Comparison of ENCODE assay signal across 11 cellular contexts in the genomic region with DNA sequence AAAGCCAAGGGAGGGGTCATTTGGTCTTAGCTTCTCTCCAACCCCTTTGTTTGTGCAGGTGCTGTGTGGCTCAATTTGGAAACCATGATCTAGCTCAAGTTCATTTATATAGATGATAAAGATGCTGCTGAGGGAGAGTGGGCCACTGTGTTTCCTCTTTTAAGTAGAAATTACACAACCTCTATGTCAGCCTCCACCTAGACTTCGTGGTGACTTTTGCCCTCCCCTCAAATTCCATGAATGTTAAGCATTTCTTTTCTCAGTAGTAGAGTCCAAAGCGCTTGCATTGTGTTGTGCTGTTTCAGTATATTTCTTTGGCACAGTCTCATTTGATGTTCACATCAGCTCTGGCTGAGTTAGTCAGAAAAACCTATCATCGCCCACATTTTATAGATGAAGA.
A peak's percentile ranks its signal among the peaks of the same experiment; 100 is the strongest.
DNase-seq lines count a peak whose midpoint lies in the region; ATAC-seq and TF ChIP-seq lines count a peak whose summit lies in the region.
"Had no signal": no experiment of that assay in that cellular context is flagged by ENCODE, and none has a peak within 500 bp of the region (broad histone marks: within the 10 kb centered on the region; RNA-seq: fewer than 3 reads in every experiment).

No MANE protein-coding gene starts in this region.

- no peaks in the 10 kb centered on the region for H3K27me3 ChIP-seq in Caco-2 (replicated peaks; ENCODE audit: control insufficient read depth, insufficient read depth, low read length)

- no peak for ATAC-seq in HG03460 (IDR thresholded peaks at IDR 0.05; ENCODE audit: unreplicated experiment)

- no peak overlapping the region for H3K4me3 ChIP-seq in Caco-2 (ENCODE audit: low read depth, low read length)
- no peak overlapping the region for H3K4me3 ChIP-seq in fibroblast of pulmonary artery (replicated peaks; ENCODE audit: low read depth, low read length)
- H3K4me3 ChIP-seq in foreskin fibroblast (ENCODE audit: low read depth in 1 of 2, low read length in 2 of 2): no peak overlapping the region
- H3K4me3 ChIP-seq: thoracic aorta had no signal

- no peak for TF ChIP-seq CTCF in Caco-2 (IDR thresholded peaks at IDR 0.05; ENCODE audit: insufficient read depth in 1 of 2, low read depth in 1 of 2, low read length in 1 of 2, severe bottlenecking in 1 of 2, unreplicated experiment in 1 of 2)
- TF ChIP-seq CTCF in fibroblast of pulmonary artery (IDR thresholded peaks at IDR 0.05; ENCODE audit: low read length, missing control alignments): no peak
- no peak for TF ChIP-seq CTCF in foreskin fibroblast (IDR thresholded peaks at IDR 0.05; ENCODE audit: low read depth, low read length)

- peak; percentile 58 for DNase-seq in A172 (ENCODE audit: low spot score)
- DNase-seq in Caco-2: peak; percentile 57 to 62
- DNase-seq in OCI-M1 (lab: John Stamatoyannopoulos, UW): peak; percentile 36
- DNase-seq in fibroblast of pulmonary artery (ENCODE audit: low read depth): peak; percentile 77
- no peak for DNase-seq in foreskin fibroblast
- no peak for DNase-seq in NCI-H2227 (lab: John Stamatoyannopoulos, UW; ENCODE audit: unreplicated experiment)
- no peak for DNase-seq in Ammon's horn (ENCODE audit: low spot score)

- H3K27me3 Mint-ChIP-seq in Caco-2 (ENCODE audit: insufficient read depth, unreplicated experiment): no peaks in the 10 kb centered on the region

- H3K4me1 Mint-ChIP-seq in Caco-2 (ENCODE audit: low read depth, unreplicated experiment): peaks cover 15% of the 10 kb centered on the region

- POLR2A ChIA-PET in Caco-2 (lab: Charles Lee): interaction anchor here (0.5 kb wide), 1 partner anchor 452 kb away, joined by 3 read pairs; no protein-coding TSS in a partner anchor

- H3K4me1 ChIP-seq in Caco-2: peaks cover 28% of the 10 kb centered on the region
- H3K4me1 ChIP-seq: parathyroid adenoma had no signal

- H3K36me3 Mint-ChIP-seq in Caco-2 (ENCODE audit: insufficient read depth, unreplicated experiment): peaks cover 22% of the 10 kb centered on the region

- no peaks in the 10 kb centered on the region; the same call in 1 of the 2 replicates for H3K36me3 ChIP-seq in Caco-2 (ENCODE audit: control insufficient read depth, insufficient read depth, low read length)
- H3K36me3 ChIP-seq: thoracic aorta had no signal

- peak overlapping the region; percentile 37 for H3K4me3 Mint-ChIP-seq in Caco-2 (ENCODE audit: unreplicated experiment)
- H3K4me3 Mint-ChIP-seq: activated T-helper 1 cell treated with anti-CD3 and anti-CD28 coated beads, Interleukin-12 subunit alpha, Interleukin-12 subunit beta, Interleukin-2, Interleukin-4 antibody, amounts not matched to agents 30 ng/mL and 10 ng/mL and 1 ng/mL, durations not matched to agents 14 hours and 24 hours and 36 hours had no signal

- no peaks in the 10 kb centered on the region for H3K9me3 Mint-ChIP-seq in Caco-2 (ENCODE audit: unreplicated experiment)
- H3K9me3 Mint-ChIP-seq: activated T-helper 1 cell treated with anti-CD3 and anti-CD28 coated beads, Interleukin-12 subunit alpha, Interleukin-12 subunit beta, Interleukin-2, Interleukin-4 antibody, amounts not matched to agents 30 ng/mL and 10 ng/mL and 1 ng/mL, durations not matched to agents 14 hours and 24 hours and 36 hours had no signal

- H3K27ac Mint-ChIP-seq in Caco-2 (ENCODE audit: unreplicated experiment): peak overlapping the region; percentile 68
- H3K27ac Mint-ChIP-seq: activated T-helper 1 cell treated with anti-CD3 and anti-CD28 coated beads, Interleukin-12 subunit alpha, Interleukin-12 subunit beta, Interleukin-2, Interleukin-4 antibody, amounts not matched to agents 30 ng/mL and 10 ng/mL and 1 ng/mL, durations not matched to agents 14 hours and 24 hours and 36 hours had no signal

- CTCF ChIA-PET in Caco-2 (lab: Charles Lee): no interaction called here

- intact Hi-C loops in Caco-2 (cut with micrococcal nuclease; ENCODE audit: unreplicated experiment): no loop called here

- no TSS peak for BruUV-seq in Caco-2 (replicated peaks; lab: Mats Ljungman, UMichigan)

- H3K9me3 ChIP-seq in Caco-2: no peaks in the 10 kb centered on the region
- H3K9me3 ChIP-seq: thoracic aorta had no signal

Comparison
In these comparisons a context has a peak if more than half of its experiments do, and no peak if none do; other contexts are left out.
1. DNase-seq: peak in A172 (single experiment), Caco-2 (2 of 2), OCI-M1 (single experiment) and fibroblast of pulmonary artery (single experiment); none in foreskin fibroblast (0 of 2), NCI-H2227 (single experiment) and Ammon's horn (single experiment).